Comparison of ENCODE assay signal across 8 cellular contexts in the genomic region with DNA sequence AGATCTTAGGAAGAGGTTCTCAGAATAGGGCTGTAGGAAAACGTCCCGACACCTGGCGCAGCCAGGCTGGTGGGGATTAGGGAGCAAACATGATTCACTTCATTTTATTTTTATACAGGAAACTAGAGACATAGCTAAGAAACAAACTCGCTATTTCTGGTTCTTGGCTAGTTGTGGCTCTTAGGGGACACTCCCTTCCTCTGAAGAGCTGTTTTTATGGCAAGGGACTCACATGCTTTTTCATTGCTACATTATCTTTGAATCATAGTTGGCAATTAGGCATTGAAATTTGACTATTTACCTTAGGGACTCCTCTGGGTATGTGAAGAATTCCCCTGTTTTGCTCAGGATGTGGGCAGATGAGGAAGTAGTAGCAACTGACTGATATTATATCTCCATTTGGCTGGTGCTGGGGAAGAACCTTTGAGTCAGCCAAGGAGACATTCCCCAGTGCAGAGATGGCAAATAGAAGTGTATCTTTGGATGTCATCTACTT.
DNase-seq lines count a peak whose midpoint lies in the region; ATAC-seq and TF ChIP-seq lines count a peak whose summit lies in the region.

No MANE protein-coding gene starts in this region.

- no peak overlapping the region for H2AK5ac ChIP-seq in trophoblast cell (ENCODE audit: low read length)

- no peak overlapping the region for H3K4me2 ChIP-seq in trophoblast cell (ENCODE audit: low read length)

- no peak for TF ChIP-seq EP300 in ovary (IDR thresholded peaks at IDR 0.05)

- H3K4ac ChIP-seq in trophoblast cell (ENCODE audit: low read depth, low read length) = no peak overlapping the region

- no peak overlapping the region for H4K12ac ChIP-seq in trophoblast cell (ENCODE audit: low read depth, low read length)

- no peaks in the 10 kb centered on the region for H3K9me3 ChIP-seq in trophoblast cell (ENCODE audit: insufficient read depth, low read depth, low read length)
- H3K9me3 ChIP-seq in ovary = no peaks in the 10 kb centered on the region

- no peaks in the 10 kb centered on the region for H3K36me3 Mint-ChIP-seq in activated naive CD8-positive, alpha-beta T cell

- no peak overlapping the region for H4K8ac ChIP-seq in trophoblast cell (ENCODE audit: low read depth, low read length)

- H3K14ac ChIP-seq in trophoblast cell (ENCODE audit: low read length) = no peak overlapping the region

- peak; percentile 69 for ATAC-seq in GM21367 (IDR thresholded peaks at IDR 0.05; ENCODE audit: unreplicated experiment)

- H3K18ac ChIP-seq in trophoblast cell (ENCODE audit: low read length) = no peak overlapping the region

- H2BK5ac ChIP-seq in trophoblast cell (ENCODE audit: low read depth, low read length, poor library complexity) = no peak overlapping the region

- no peak overlapping the region for H3K27ac ChIP-seq in trophoblast cell (ENCODE audit: low read depth, low read length)
- H3K27ac ChIP-seq in ovary = no peak overlapping the region

- H3K23ac ChIP-seq in trophoblast cell (ENCODE audit: low read length) = no peak overlapping the region

- H4K91ac ChIP-seq in trophoblast cell (ENCODE audit: low read depth, low read length) = no peak overlapping the region

- peaks cover 10% of the 10 kb centered on the region for H3K9me3 Mint-ChIP-seq in activated naive CD8-positive, alpha-beta T cell (ENCODE audit: low read depth)

- H3K4me1 Mint-ChIP-seq in activated naive CD8-positive, alpha-beta T cell (ENCODE audit: low read depth) = peaks cover 38% of the 10 kb centered on the region

- peak overlapping the region; percentile 93 for H3K27ac Mint-ChIP-seq in activated naive CD8-positive, alpha-beta T cell

- TF ChIP-seq CTCF in ovary (IDR thresholded peaks at IDR 0.05) = no peak

- no peak overlapping the region for H2BK12ac ChIP-seq in trophoblast cell (ENCODE audit: low read length)

- H3K27me3 ChIP-seq in trophoblast cell (ENCODE audit: insufficient read depth, low read length) (no peaks in the 10 kb centered on the region), ovary (no peaks in the 10 kb centered on the region)

- peaks cover 2% of the 10 kb centered on the region for H3K79me2 ChIP-seq in trophoblast cell (ENCODE audit: control insufficient read depth, insufficient read depth, low read length, poor library complexity)

- DNase-seq in EL (peak; percentile 85), HS-5 (ENCODE audit: low read depth) (peak; percentile 84), trophoblast cell (peak; percentile 59 to 92), ovary (no peak), NCI-H345 (lab: John Stamatoyannopoulos, UW) (no peak), NCI-H524 treated with DMSO at 0.1 percent for 48 hours (lab: John Stamatoyannopoulos, UW) (no peak)

- TF ChIP-seq POLR2A in ovary (IDR thresholded peaks at IDR 0.05) = no peak

- H3K4me3 Mint-ChIP-seq in activated naive CD8-positive, alpha-beta T cell = peak overlapping the region; percentile 50

- H3K36me3 ChIP-seq in trophoblast cell (ENCODE audit: control insufficient read depth in 1 of 2, insufficient read depth in 2 of 2, low read length in 2 of 2) (no peaks in the 10 kb centered on the region), ovary (no peaks in the 10 kb centered on the region)

- no peak overlapping the region for H2BK120ac ChIP-seq in trophoblast cell (ENCODE audit: insufficient read depth, low read length, poor library complexity)

- WGBS in trophoblast cell (ENCODE audit: extremely low coverage, insufficient coverage, insufficient read length) = no CpG with 5 or more reads among the region's 4 CpGs
- WGBS in ovary, 3 donors = 53 to 65% (median 58%) methylated on average over 4 of the region's 4 CpGs

- H3K4me1 ChIP-seq in trophoblast cell (ENCODE audit: control insufficient read depth in 1 of 2, insufficient read depth in 2 of 2, low read length in 2 of 2) (peaks cover 19 to 28% of the 10 kb centered on the region in 2 experiments), ovary (ENCODE audit: insufficient read depth) (no peaks in the 10 kb centered on the region)

- H3K27me3 Mint-ChIP-seq in activated naive CD8-positive, alpha-beta T cell = peaks cover 2% of the 10 kb centered on the region

- no peak overlapping the region for H3K4me3 ChIP-seq in trophoblast cell (ENCODE audit: low read depth, low read length)
- no peak overlapping the region for H3K4me3 ChIP-seq in ovary

- H3K79me1 ChIP-seq in trophoblast cell (ENCODE audit: low read length) = peaks cover 14% of the 10 kb centered on the region

- no peak overlapping the region for H3K9ac ChIP-seq in trophoblast cell (ENCODE audit: low read length)

- intact Hi-C loops in ovary (cut with DNase I) = no loop called here

- no peak overlapping the region for H2AFZ ChIP-seq in trophoblast cell (ENCODE audit: insufficient read depth, low read length, poor library complexity)

Comparison
In these comparisons a context has a peak if more than half of its experiments do, and no peak if none do; other contexts are left out.
1. DNase-seq: peak in EL (single experiment), HS-5 (single experiment) and trophoblast cell (2 of 2); none in ovary (0 of 5), NCI-H345 (single experiment) and NCI-H524 treated with DMSO at 0.1 percent for 48 hours (single experiment).